In genomic region chr1:181804989-181805388, GRCh38 we compare ENCODE assay signal across 22 cellular contexts.
DNase-seq lines count a peak whose midpoint lies in the region; ATAC-seq, FAIRE-seq and TF ChIP-seq lines count a peak whose summit lies in the region.
"Had no signal": no experiment of that assay in that cellular context is flagged by ENCODE, and none has a peak within 500 bp of the region (broad histone marks: within the 10 kb centered on the region; RNA-seq: fewer than 3 reads in every experiment).

No MANE protein-coding gene starts in this region.

- no peak overlapping the region for H2AFZ ChIP-seq in GM12878 (ENCODE audit: control insufficient read depth, low read depth, low read length)
- H2AFZ ChIP-seq: GM23248 had no signal

- no peak overlapping the region for H3K4me2 ChIP-seq in GM12878 (ENCODE audit: control insufficient read depth, insufficient read depth)
- H3K4me2 ChIP-seq: BLaER1 had no signal

- H3K4me1 ChIP-seq in GM12878 (ENCODE audit: control insufficient read depth, insufficient read depth, low read length), result no peaks in the 10 kb centered on the region
- H3K4me1 ChIP-seq: BLaER1 had no signal

- no peak for TF ChIP-seq POLR2A in GM12878 (IDR thresholded peaks at IDR 0.05; ENCODE audit: low read depth, low read length)

- in situ Hi-C loops in GM12878 (cut with MboI), result no loop called here

- H3K9me3 Mint-ChIP-seq in stimulated activated naive CD8-positive, alpha-beta T cell treated with anti-CD3 and anti-CD28 coated beads, Interleukin-15, amount 100 ng/mL, for 72 hours, result no peaks in the 10 kb centered on the region
- H3K9me3 Mint-ChIP-seq: CD4-positive, alpha-beta T cell; CD8-positive, alpha-beta memory T cell had no signal

- peaks cover 7% of the 10 kb centered on the region for H3K4me1 Mint-ChIP-seq in stimulated activated naive CD8-positive, alpha-beta T cell treated with anti-CD3 and anti-CD28 coated beads, Interleukin-15, amount 100 ng/mL, for 72 hours
- H3K4me1 Mint-ChIP-seq: B cell; CD14-positive monocyte; CD8-positive, alpha-beta memory T cell had no signal

- no peak for FAIRE-seq in GM12878 (lab: Jason Lieb, UNC)
- FAIRE-seq: A204.1, GM19239, H1 had no signal

- no peaks in the 10 kb centered on the region for H4K20me1 ChIP-seq in GM12878 (ENCODE audit: control insufficient read depth, insufficient read depth)
- H4K20me1 ChIP-seq: BLaER1 had no signal

- ATAC-seq in stimulated activated naive CD8-positive, alpha-beta T cell treated with anti-CD3 and anti-CD28 coated beads, Interleukin-15, amount 100 ng/mL, for 72 hours, result peak; percentile 68
- ATAC-seq in stimulated activated naive CD8-positive, alpha-beta T cell treated with anti-CD3 and anti-CD28 coated beads, Interleukin-15, Interleukin-2, amounts not matched to agents 100 U/mL and 50 U/mL, for 24 hours, result no peak
- ATAC-seq in GM12878, result peak; percentile 19; the same call in 1 of the 3 replicates

- H3K36me3 ChIP-seq in GM12878 (ENCODE audit: control insufficient read depth in 2 of 2, insufficient read depth in 2 of 2, low read length in 1 of 2), result no peaks in the 10 kb centered on the region
- H3K36me3 ChIP-seq: BLaER1 had no signal

- no peak for TF ChIP-seq EP300 in GM12878 (IDR thresholded peaks at IDR 0.05; ENCODE audit: borderline replicate concordance in 1 of 2, control insufficient read depth in 1 of 2, low read depth in 2 of 2, low read length in 2 of 2)

- SMC1A ChIA-PET in GM12878 (lab: Charles Lee; ENCODE audit: uncharacterized antibody, unreplicated experiment), result no interaction called here

- RAD21 ChIA-PET in GM12878 (lab: Charles Lee; ENCODE audit: unreplicated experiment), result no interaction called here

- BruUV-seq in GM12878 (replicated peaks; lab: Mats Ljungman, UMichigan), result no TSS peak

- CTCF ChIA-PET in GM12878 (lab: Yijun Ruan, JAX), result no interaction called here

- 0% methylated on average over 2 of the region's 2 CpGs for WGBS in GM12878 (ENCODE audit: insufficient coverage, insufficient replicate concordance, low lambda C conversion rate, missing lambda C conversion rate)

- TF ChIP-seq CTCF in GM12878 (IDR thresholded peaks at IDR 0.05 in 2 of 3, conservative IDR thresholded peaks at IDR 0.05 in 1 of 3; ENCODE audit: control insufficient read depth in 2 of 3, extremely low read depth in 1 of 3, insufficient read depth in 1 of 3, low read depth in 3 of 3, low read length in 3 of 3), result no peak

- H3K9ac ChIP-seq in GM12878 (ENCODE audit: control insufficient read depth, insufficient read depth, low read length), result no peak overlapping the region
- H3K9ac ChIP-seq: BLaER1, GM23248 had no signal

- H3K27me3 Mint-ChIP-seq in stimulated activated naive CD8-positive, alpha-beta T cell treated with anti-CD3 and anti-CD28 coated beads, Interleukin-15, amount 100 ng/mL, for 72 hours, result peaks cover 26% of the 10 kb centered on the region

- H3K9me3 ChIP-seq in GM12878 (replicated peaks; ENCODE audit: control insufficient read depth, insufficient read depth, low read length), result no peaks in the 10 kb centered on the region
- H3K9me3 ChIP-seq: BLaER1 had no signal

- POLR2A ChIA-PET in GM12878 (lab: Charles Lee), result interaction anchor here (0.6 kb wide), 2 partner anchors 13 to 293 kb away, joined by 3 to 4 read pairs; no protein-coding TSS in a partner anchor

- H3K4me3 ChIP-seq in GM12878, result no peak overlapping the region
- H3K4me3 ChIP-seq: BLaER1, GM23248 had no signal

- no peak overlapping the region for H3K4me3 Mint-ChIP-seq in stimulated activated naive CD8-positive, alpha-beta T cell treated with anti-CD3 and anti-CD28 coated beads, Interleukin-15, amount 100 ng/mL, for 72 hours
- H3K4me3 Mint-ChIP-seq: B cell; CD14-positive monocyte; CD4-positive, alpha-beta T cell; CD8-positive, alpha-beta memory T cell had no signal

- H3K27ac ChIP-seq in GM12878 (ENCODE audit: control insufficient read depth, insufficient read depth), result no peak overlapping the region
- H3K27ac ChIP-seq: 22Rv1, BLaER1, GM23248 had no signal

- DNase-seq in NOMO-1 treated with DMSO at 0.1 percent for 48 hours (lab: John Stamatoyannopoulos, UW; ENCODE audit: unreplicated experiment) (peak; percentile 20), NOMO-1 treated with dmso at 0.1 percent for 144 hours (lab: John Stamatoyannopoulos, UW; ENCODE audit: unreplicated experiment) (no peak), GM12878 (ENCODE audit: low read depth, low spot score) (no peak), D341Med (ENCODE audit: low spot score) (no peak), hepatic stellate cell (ENCODE audit: low spot score) (no peak)
- DNase-seq in stimulated activated naive CD8-positive, alpha-beta T cell treated with anti-CD3 and anti-CD28 coated beads, Interleukin-15, amount 100 ng/mL, for 72 hours, result no peak
- DNase-seq in stimulated activated naive CD8-positive, alpha-beta T cell treated with anti-CD3 and anti-CD28 coated beads, Interleukin-15, Interleukin-2, amounts not matched to agents 100 U/mL and 50 U/mL, for 24 hours, result no peak
- DNase-seq: CD4-positive, alpha-beta T cell; CD8-positive, alpha-beta memory T cell; DMS53; DMS79 treated with DMSO at 0.1 percent for 48 hours; GF-D8; GM23248; H7; HCEC 1CT had no signal

- no peaks in the 10 kb centered on the region; a peak in 2 of 4 replicates for H3K27me3 ChIP-seq in GM12878 (replicated peaks in 1 of 2; ENCODE audit: control insufficient read depth in 2 of 2, insufficient read depth in 2 of 2, low read length in 1 of 2)
- H3K27me3 ChIP-seq: BLaER1 had no signal

- TF ChIP-seq RAD21 in GM12878 (IDR thresholded peaks at IDR 0.05; ENCODE audit: insufficient read depth, low read depth, low read length), result no peak

- intact Hi-C loops in GM12878 (cut with micrococcal nuclease; ENCODE audit: unreplicated experiment), result loop anchor here (5.0 kb wide), 1 partner anchor 132 kb away; no protein-coding TSS in a partner anchor

- no peak overlapping the region for H3K27ac Mint-ChIP-seq in stimulated activated naive CD8-positive, alpha-beta T cell treated with anti-CD3 and anti-CD28 coated beads, Interleukin-15, amount 100 ng/mL, for 72 hours
- H3K27ac Mint-ChIP-seq: B cell; CD14-positive monocyte; CD4-positive, alpha-beta T cell; CD8-positive, alpha-beta memory T cell had no signal

- H3K79me2 ChIP-seq in GM12878 (ENCODE audit: control insufficient read depth, insufficient read depth, low read length), result no peaks in the 10 kb centered on the region

TF ChIP-seq in GM12878, 131 proteins besides CTCF, POLR2A, EP300 and RAD21:
- TF ChIP-seq TCF3 (IDR thresholded peaks at IDR 0.05; ENCODE audit: borderline replicate concordance, insufficient read depth, low read depth, low read length), result no peak
- TF ChIP-seq MTA3 (IDR thresholded peaks at IDR 0.05; ENCODE audit: borderline replicate concordance, low read length), result no peak
- no peak for TF ChIP-seq GATAD2B (conservative IDR thresholded peaks at IDR 0.05; ENCODE audit: low read depth)
- no peak for TF ChIP-seq SMAD1 (IDR thresholded peaks at IDR 0.05; ENCODE audit: low read depth, partially characterized antibody)
- TF ChIP-seq PML (IDR thresholded peaks at IDR 0.05; ENCODE audit: low read length), result no peak
- no peak for TF ChIP-seq RBBP5 (conservative IDR thresholded peaks at IDR 0.05)
- no peak for TF ChIP-seq HDAC2 (IDR thresholded peaks at IDR 0.05)
- TF ChIP-seq TAF1 (IDR thresholded peaks at IDR 0.05; ENCODE audit: borderline replicate concordance, low read depth, low read length), result no peak
- no peak for TF ChIP-seq CBX5 (IDR thresholded peaks at IDR 0.05; ENCODE audit: low read depth)
- no peak for TF ChIP-seq YBX1 (IDR thresholded peaks at IDR 0.05)
- no peak for TF ChIP-seq ETV6 (conservative IDR thresholded peaks at IDR 0.05 in 1 of 2, IDR thresholded peaks at IDR 0.05 in 1 of 2; ENCODE audit: borderline replicate concordance in 1 of 2, low read depth in 1 of 2)
- no peak for TF ChIP-seq BACH1 (IDR thresholded peaks at IDR 0.05; ENCODE audit: borderline replicate concordance)
TF ChIP-seq in GM12878: peak in this region for 0.
